Comparison of ENCODE assay signal across 2 cellular contexts in genomic region chr17:19346351-19347255, GRCh38.
TF ChIP-seq lines count a peak whose summit lies in the region.

No MANE protein-coding gene starts in this region.

TF ChIP-seq in HEK293, 187 proteins besides CTCF, POLR2A, EP300 and RAD21 (continued from another document and continues in another):
- peak; percentile 66 for TF ChIP-seq ZIC2 (tag by site-specific recombination; IDR thresholded peaks at IDR 0.05)
- TF ChIP-seq ZNF654 (tag by site-specific recombination; IDR thresholded peaks at IDR 0.05; ENCODE audit: low read depth): no peak
- TF ChIP-seq EGR2 (tag by site-specific recombination; IDR thresholded peaks at IDR 0.05; ENCODE audit: low read depth): peak; percentile 55
- TF ChIP-seq, protein P1, sequence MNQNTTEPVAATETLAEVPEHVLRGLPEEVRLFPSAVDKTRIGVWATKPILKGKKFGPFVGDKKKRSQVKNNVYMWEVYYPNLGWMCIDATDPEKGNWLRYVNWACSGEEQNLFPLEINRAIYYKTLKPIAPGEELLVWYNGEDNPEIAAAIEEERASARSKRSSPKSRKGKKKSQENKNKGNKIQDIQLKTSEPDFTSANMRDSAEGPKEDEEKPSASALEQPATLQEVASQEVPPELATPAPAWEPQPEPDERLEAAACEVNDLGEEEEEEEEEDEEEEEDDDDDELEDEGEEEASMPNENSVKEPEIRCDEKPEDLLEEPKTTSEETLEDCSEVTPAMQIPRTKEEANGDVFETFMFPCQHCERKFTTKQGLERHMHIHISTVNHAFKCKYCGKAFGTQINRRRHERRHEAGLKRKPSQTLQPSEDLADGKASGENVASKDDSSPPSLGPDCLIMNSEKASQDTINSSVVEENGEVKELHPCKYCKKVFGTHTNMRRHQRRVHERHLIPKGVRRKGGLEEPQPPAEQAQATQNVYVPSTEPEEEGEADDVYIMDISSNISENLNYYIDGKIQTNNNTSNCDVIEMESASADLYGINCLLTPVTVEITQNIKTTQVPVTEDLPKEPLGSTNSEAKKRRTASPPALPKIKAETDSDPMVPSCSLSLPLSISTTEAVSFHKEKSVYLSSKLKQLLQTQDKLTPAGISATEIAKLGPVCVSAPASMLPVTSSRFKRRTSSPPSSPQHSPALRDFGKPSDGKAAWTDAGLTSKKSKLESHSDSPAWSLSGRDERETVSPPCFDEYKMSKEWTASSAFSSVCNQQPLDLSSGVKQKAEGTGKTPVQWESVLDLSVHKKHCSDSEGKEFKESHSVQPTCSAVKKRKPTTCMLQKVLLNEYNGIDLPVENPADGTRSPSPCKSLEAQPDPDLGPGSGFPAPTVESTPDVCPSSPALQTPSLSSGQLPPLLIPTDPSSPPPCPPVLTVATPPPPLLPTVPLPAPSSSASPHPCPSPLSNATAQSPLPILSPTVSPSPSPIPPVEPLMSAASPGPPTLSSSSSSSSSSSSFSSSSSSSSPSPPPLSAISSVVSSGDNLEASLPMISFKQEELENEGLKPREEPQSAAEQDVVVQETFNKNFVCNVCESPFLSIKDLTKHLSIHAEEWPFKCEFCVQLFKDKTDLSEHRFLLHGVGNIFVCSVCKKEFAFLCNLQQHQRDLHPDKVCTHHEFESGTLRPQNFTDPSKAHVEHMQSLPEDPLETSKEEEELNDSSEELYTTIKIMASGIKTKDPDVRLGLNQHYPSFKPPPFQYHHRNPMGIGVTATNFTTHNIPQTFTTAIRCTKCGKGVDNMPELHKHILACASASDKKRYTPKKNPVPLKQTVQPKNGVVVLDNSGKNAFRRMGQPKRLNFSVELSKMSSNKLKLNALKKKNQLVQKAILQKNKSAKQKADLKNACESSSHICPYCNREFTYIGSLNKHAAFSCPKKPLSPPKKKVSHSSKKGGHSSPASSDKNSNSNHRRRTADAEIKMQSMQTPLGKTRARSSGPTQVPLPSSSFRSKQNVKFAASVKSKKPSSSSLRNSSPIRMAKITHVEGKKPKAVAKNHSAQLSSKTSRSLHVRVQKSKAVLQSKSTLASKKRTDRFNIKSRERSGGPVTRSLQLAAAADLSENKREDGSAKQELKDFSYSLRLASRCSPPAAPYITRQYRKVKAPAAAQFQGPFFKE (tag by site-specific recombination; IDR thresholded peaks at IDR 0.05; ENCODE audit: borderline replicate concordance): no peak
- no peak for TF ChIP-seq HOXC10 (CRISPR knock-in tag; IDR thresholded peaks at IDR 0.05)
- no peak for TF ChIP-seq ZSCAN23 (tag by site-specific recombination; IDR thresholded peaks at IDR 0.05)
- TF ChIP-seq ZNF837 (tag by site-specific recombination; IDR thresholded peaks at IDR 0.05): no peak
- no peak for TF ChIP-seq ZNF398 (tag by site-specific recombination; IDR thresholded peaks at IDR 0.05)
- no peak for TF ChIP-seq ZFP69B (tag by site-specific recombination; IDR thresholded peaks at IDR 0.05)
- no peak for TF ChIP-seq ZNF621 (tag by site-specific recombination; IDR thresholded peaks at IDR 0.05)
- TF ChIP-seq ZNF658 (tag by site-specific recombination; IDR thresholded peaks at IDR 0.05): no peak
- TF ChIP-seq SP2 (tag by site-specific recombination; IDR thresholded peaks at IDR 0.05): 0 out of 2 replicates have a peak, but pooled peaks have one; percentile 5
- TF ChIP-seq SETDB1 (IDR thresholded peaks at IDR 0.05; ENCODE audit: insufficient read length, low read length): no peak
- TF ChIP-seq ZNF354C (tag by site-specific recombination; IDR thresholded peaks at IDR 0.05; ENCODE audit: borderline replicate concordance, low read depth): no peak
- no peak for TF ChIP-seq ZNF350 (tag by site-specific recombination; IDR thresholded peaks at IDR 0.05)
- no peak; the same call in 1 of the 2 replicates for TF ChIP-seq OSR2 (tag by site-specific recombination; IDR thresholded peaks at IDR 0.05)
- TF ChIP-seq ZNF610 (tag by site-specific recombination; IDR thresholded peaks at IDR 0.05; ENCODE audit: borderline replicate concordance): no peak
- no peak for TF ChIP-seq ZNF311 (tag by site-specific recombination; IDR thresholded peaks at IDR 0.05; ENCODE audit: borderline replicate concordance)
- TF ChIP-seq KLF9 (tag by site-specific recombination; IDR thresholded peaks at IDR 0.05; ENCODE audit: low read depth): no peak
- no peak for TF ChIP-seq OVOL3 (tag by site-specific recombination; IDR thresholded peaks at IDR 0.05)

TF ChIP-seq in SK-N-SH treated with all-trans-retinoic acid at 6 μM for 48 hours, 23 proteins besides CTCF, POLR2A, EP300 and RAD21 (continued from another document):
- TF ChIP-seq TOX (CRISPR knock-in tag; IDR thresholded peaks at IDR 0.05; ENCODE audit: borderline replicate concordance) (0 out of 2 replicates have a peak, but pooled peaks have one; percentile 24), ZC3H10 (CRISPR knock-in tag; IDR thresholded peaks at IDR 0.05) (no peak), CSDC2 (CRISPR knock-in tag; IDR thresholded peaks at IDR 0.05) (no peak), ZNF70 (CRISPR knock-in tag; IDR thresholded peaks at IDR 0.05) (no peak), PPARA (CRISPR knock-in tag; IDR thresholded peaks at IDR 0.05; ENCODE audit: borderline replicate concordance) (no peak), ZNF565 (CRISPR knock-in tag; conservative IDR thresholded peaks at IDR 0.05; ENCODE audit: low read depth) (no peak), ISL1 (CRISPR knock-in tag; IDR thresholded peaks at IDR 0.05) (no peak)
- TF ChIP-seq, protein P2, sequence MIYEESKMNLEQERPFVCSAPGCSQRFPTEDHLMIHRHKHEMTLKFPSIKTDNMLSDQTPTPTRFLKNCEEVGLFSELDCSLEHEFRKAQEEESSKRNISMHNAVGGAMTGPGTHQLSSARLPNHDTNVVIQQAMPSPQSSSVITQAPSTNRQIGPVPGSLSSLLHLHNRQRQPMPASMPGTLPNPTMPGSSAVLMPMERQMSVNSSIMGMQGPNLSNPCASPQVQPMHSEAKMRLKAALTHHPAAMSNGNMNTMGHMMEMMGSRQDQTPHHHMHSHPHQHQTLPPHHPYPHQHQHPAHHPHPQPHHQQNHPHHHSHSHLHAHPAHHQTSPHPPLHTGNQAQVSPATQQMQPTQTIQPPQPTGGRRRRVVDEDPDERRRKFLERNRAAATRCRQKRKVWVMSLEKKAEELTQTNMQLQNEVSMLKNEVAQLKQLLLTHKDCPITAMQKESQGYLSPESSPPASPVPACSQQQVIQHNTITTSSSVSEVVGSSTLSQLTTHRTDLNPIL (CRISPR knock-in tag; IDR thresholded peaks at IDR 0.05; ENCODE audit: low read depth): no peak
